23 cellular contexts compared by ENCODE assay signal in genomic region chr5:56361398-56361797, GRCh38.
DNase-seq lines count a peak whose midpoint lies in the region; ATAC-seq, FAIRE-seq and TF ChIP-seq lines count a peak whose summit lies in the region.
"Had no signal": no experiment of that assay in that cellular context is flagged by ENCODE, and none has a peak within 500 bp of the region (broad histone marks: within the 10 kb centered on the region; RNA-seq: fewer than 3 reads in every experiment).

No MANE protein-coding gene starts in this region.

- no peak for TF ChIP-seq CTCF in HepG2 (CRISPR knock-in tag; IDR thresholded peaks at IDR 0.05)
- TF ChIP-seq CTCF in right lobe of liver (IDR thresholded peaks at IDR 0.05), result no peak
- no peak for TF ChIP-seq CTCF in K562 (IDR thresholded peaks at IDR 0.05 in 2 of 3, conservative IDR thresholded peaks at IDR 0.05 in 1 of 3; ENCODE audit: insufficient read depth in 2 of 3, low read depth in 1 of 3, low read length in 3 of 3)
- TF ChIP-seq CTCF in smooth muscle cell (IDR thresholded peaks at IDR 0.05; ENCODE audit: borderline replicate concordance, insufficient read depth, poor library complexity, severe bottlenecking), result no peak

- no peak overlapping the region for H3K4me3 Mint-ChIP-seq in naive thymus-derived CD4-positive, alpha-beta T cell
- H3K4me3 Mint-ChIP-seq: B cell; CD4-positive, alpha-beta memory T cell had no signal

- H3K27ac Mint-ChIP-seq in naive thymus-derived CD4-positive, alpha-beta T cell, result no peak overlapping the region
- H3K27ac Mint-ChIP-seq: B cell; CD4-positive, alpha-beta memory T cell had no signal

- H3K36me3 Mint-ChIP-seq in naive thymus-derived CD4-positive, alpha-beta T cell, result peaks cover 0 to 4% (median 0%) of the 10 kb centered on the region in 5 donors
- H3K36me3 Mint-ChIP-seq: CD4-positive, alpha-beta memory T cell had no signal

- no peaks in the 10 kb centered on the region for H3K79me2 ChIP-seq in HepG2 (ENCODE audit: insufficient read depth, low read length)
- no peaks in the 10 kb centered on the region for H3K79me2 ChIP-seq in K562 (ENCODE audit: control insufficient read depth, insufficient read depth, low read length)
- peaks cover 4% of the 10 kb centered on the region for H3K79me2 ChIP-seq in smooth muscle cell (ENCODE audit: low read depth)

- no peak overlapping the region for H2AFZ ChIP-seq in HepG2 (ENCODE audit: low read length)
- H2AFZ ChIP-seq in K562 (ENCODE audit: low read depth, low read length), result no peak overlapping the region
- H2AFZ ChIP-seq in mesenchymal stem cell (ENCODE audit: low read depth, low read length), result no peak overlapping the region
- H2AFZ ChIP-seq in smooth muscle cell (ENCODE audit: low read depth), result no peak overlapping the region
- H2AFZ ChIP-seq: GM23248 had no signal

- no peaks in the 10 kb centered on the region for H3K27me3 ChIP-seq in HepG2 (ENCODE audit: control insufficient read depth in 1 of 2, insufficient read depth in 2 of 2, low read length in 2 of 2)
- H3K27me3 ChIP-seq in right lobe of liver, result no peaks in the 10 kb centered on the region
- 0 out of 5 replicates have a peak, but pooled peaks cover 0 to 3% of the 10 kb centered on the region in 2 experiments for H3K27me3 ChIP-seq in K562 (ENCODE audit: control insufficient read depth in 2 of 2, insufficient read depth in 2 of 2, low read length in 2 of 2)
- no peaks in the 10 kb centered on the region for H3K27me3 ChIP-seq in mesenchymal stem cell (ENCODE audit: control insufficient read depth in 1 of 2, insufficient read depth in 1 of 2, low read length in 2 of 2)
- H3K27me3 ChIP-seq in smooth muscle cell (ENCODE audit: low read depth), result no peaks in the 10 kb centered on the region
- no peaks in the 10 kb centered on the region for H3K27me3 ChIP-seq in naive thymus-derived CD4-positive, alpha-beta T cell (ENCODE audit: control insufficient read depth in 2 of 2, insufficient read depth in 2 of 2, low read length in 2 of 2)

- intact Hi-C loops in HepG2 (cut with micrococcal nuclease; ENCODE audit: unreplicated experiment), result no loop called here
- intact Hi-C loops in right lobe of liver (cut with DNase I), result no loop called here
- intact Hi-C loops in K562 (cut with micrococcal nuclease), result no loop called here
- intact Hi-C loops in naive thymus-derived CD4-positive, alpha-beta T cell (cut with micrococcal nuclease), result loop anchor here in 1 of 2 donors (5.0 kb wide), 1 partner anchor 34 kb away; no protein-coding TSS in a partner anchor

- 95% methylated on average over 2 of the region's 2 CpGs for WGBS in HepG2 (ENCODE audit: low lambda C conversion rate)
- 100% methylated on average over 2 of the region's 2 CpGs for WGBS in right lobe of liver (ENCODE audit: insufficient coverage, low coverage, low lambda C conversion rate, missing lambda C conversion rate)
- WGBS in K562 (ENCODE audit: insufficient coverage, low coverage, missing lambda C conversion rate), result 3% methylated on average over 2 of the region's 2 CpGs
- 100% methylated on average over 1 of the region's 2 CpGs for WGBS in mesenchymal stem cell
- WGBS in smooth muscle cell (ENCODE audit: low lambda C conversion rate), result 86% methylated on average over 2 of the region's 2 CpGs

- no peak for DNase-seq in HepG2 (ENCODE audit: low spot score)
- DNase-seq in right lobe of liver, result no peak
- DNase-seq in K562 (ENCODE audit: extremely low read depth in 1 of 4, low spot score in 3 of 4), result no peak
- DNase-seq in mesenchymal stem cell, result no peak
- DNase-seq in smooth muscle cell (lab: John Stamatoyannopoulos, UW; ENCODE audit: unreplicated experiment), result no peak
- DNase-seq in NCI-H187 treated with DMSO at 0.1 percent for 48 hours (lab: John Stamatoyannopoulos, UW), result no peak
- no peak for DNase-seq in naive thymus-derived CD4-positive, alpha-beta T cell
- DNase-seq: C1 segment of cervical spinal cord; Calu3; CD4-positive, alpha-beta memory T cell; COR-L47; DMS153; DND-41; GM23248; H7; HCEC 1CT had no signal

- no peaks in the 10 kb centered on the region for H3K79me1 ChIP-seq in mesenchymal stem cell (replicated peaks; ENCODE audit: low read length, poor library complexity, severe bottlenecking)

- no peak overlapping the region for H4K91ac ChIP-seq in mesenchymal stem cell (ENCODE audit: low read length)

- FAIRE-seq in HepG2 (lab: Jason Lieb, UNC), result no peak
- FAIRE-seq in K562 (lab: Jason Lieb, UNC), result no peak
- FAIRE-seq: A204.1, G401.6, GM12892, H1 had no signal

- no peak overlapping the region for H3K4me3 ChIP-seq in HepG2 (replicated peaks in 1 of 3; ENCODE audit: insufficient read depth in 1 of 3, low read depth in 2 of 3, low read length in 3 of 3)
- H3K4me3 ChIP-seq in right lobe of liver, result no peak overlapping the region
- no peak overlapping the region for H3K4me3 ChIP-seq in K562
- no peak overlapping the region for H3K4me3 ChIP-seq in mesenchymal stem cell (ENCODE audit: insufficient read depth in 1 of 2, low read depth in 1 of 2, low read length in 2 of 2)
- no peak overlapping the region for H3K4me3 ChIP-seq in smooth muscle cell
- no peak overlapping the region for H3K4me3 ChIP-seq in naive thymus-derived CD4-positive, alpha-beta T cell (ENCODE audit: low read length)
- H3K4me3 ChIP-seq: GM23248 had no signal

- H3K4me1 ChIP-seq in HepG2 (ENCODE audit: insufficient read depth, low read length) (peaks cover 52% of the 10 kb centered on the region), right lobe of liver (peaks cover 0 to 23% (median 6%) of the 10 kb centered on the region in 4 donors), K562 (replicated peaks in 1 of 2; ENCODE audit: control insufficient read depth in 2 of 2, insufficient read depth in 2 of 2, low read length in 2 of 2) (no peaks in the 10 kb centered on the region), mesenchymal stem cell (ENCODE audit: control insufficient read depth, insufficient read depth, low read depth, low read length) (peaks cover 5% of the 10 kb centered on the region), smooth muscle cell (ENCODE audit: low read depth) (no peaks in the 10 kb centered on the region)
- H3K4me1 ChIP-seq in naive thymus-derived CD4-positive, alpha-beta T cell (ENCODE audit: control insufficient read depth in 2 of 2, insufficient read depth in 2 of 2, low read length in 2 of 2), result no peaks in the 10 kb centered on the region

- H3K9ac ChIP-seq in HepG2 (ENCODE audit: insufficient read depth, low read depth, low read length) (no peak overlapping the region), K562 (ENCODE audit: insufficient read depth in 1 of 2, low read depth in 2 of 2, low read length in 2 of 2) (no peak overlapping the region), mesenchymal stem cell (ENCODE audit: low read length) (no peak overlapping the region), smooth muscle cell (ENCODE audit: low read depth) (no peak overlapping the region)
- H3K9ac ChIP-seq: GM23248 had no signal

- POLR2A ChIA-PET in HepG2 (lab: Yijun Ruan, JAX), result interaction anchor here (0.6 to 0.9 kb wide), 2 partner anchors 8 to 82 kb away, joined by 3 read pairs; no protein-coding TSS in a partner anchor
- POLR2A ChIA-PET in K562 (lab: Yijun Ruan, JAX), result interaction anchor here (0.8 to 1.0 kb wide), 2 partner anchors 9 to 11 kb away, joined by 3 to 4 read pairs; no protein-coding TSS in a partner anchor
- POLR2A ChIA-PET in naive thymus-derived CD4-positive, alpha-beta T cell (lab: Charles Lee), result interaction anchor here (0.6 to 0.9 kb wide), 2 partner anchors 33 to 89 kb away, joined by 3 to 6 read pairs; no protein-coding TSS in a partner anchor

- no peak overlapping the region for H3K4ac ChIP-seq in mesenchymal stem cell (ENCODE audit: low read depth in 1 of 2, low read length in 2 of 2)

- no peak overlapping the region for H2AK5ac ChIP-seq in mesenchymal stem cell (ENCODE audit: low read length, severe bottlenecking)

- H3K4me2 ChIP-seq in HepG2 (ENCODE audit: low read depth, low read length) (no peak overlapping the region), K562 (ENCODE audit: insufficient read depth, low read length) (no peak overlapping the region), mesenchymal stem cell (ENCODE audit: low read length, poor library complexity, severe bottlenecking) (no peak overlapping the region), smooth muscle cell (no peak overlapping the region)

- peaks cover 7% of the 10 kb centered on the region for H3F3A ChIP-seq in smooth muscle cell (ENCODE audit: low read depth)

- H4K20me1 ChIP-seq in HepG2 (ENCODE audit: insufficient read depth, low read length) (no peaks in the 10 kb centered on the region), K562 (replicated peaks; ENCODE audit: control insufficient read depth, insufficient read depth, low read length) (no peaks in the 10 kb centered on the region), smooth muscle cell (ENCODE audit: low read depth) (no peaks in the 10 kb centered on the region)

- H4K8ac ChIP-seq in mesenchymal stem cell (ENCODE audit: low read length), result no peak overlapping the region

- peaks cover 0 to 5% (median 0%) of the 10 kb centered on the region in 11 donors for H3K9me3 Mint-ChIP-seq in naive thymus-derived CD4-positive, alpha-beta T cell

- no peak overlapping the region for H3K23ac ChIP-seq in mesenchymal stem cell (ENCODE audit: low read length in 2 of 2)

- in situ Hi-C loops in HepG2 (cut with HindIII; ENCODE audit: extremely low pct_ligation_motif_present, low pct_unique_long_range_greater_than_20kb), result no loop called here
- in situ Hi-C loops in K562 (cut with MboI), result no loop called here

- TF ChIP-seq EP300 in HepG2 (IDR thresholded peaks at IDR 0.05; ENCODE audit: low read depth in 2 of 2, low read length in 2 of 2), result no peak
- no peak for TF ChIP-seq EP300 in HepG2 (CRISPR knock-in tag; IDR thresholded peaks at IDR 0.05; ENCODE audit: borderline replicate concordance)
- no peak for TF ChIP-seq EP300 in K562 (IDR thresholded peaks at IDR 0.05; ENCODE audit: low read length)

- BruUV-seq in HepG2 (replicated peaks; lab: Mats Ljungman, UMichigan), result no TSS peak
- BruUV-seq in K562 (replicated peaks; lab: Mats Ljungman, UMichigan), result no TSS peak

- H2BK120ac ChIP-seq in mesenchymal stem cell (ENCODE audit: low read depth, low read length), result no peak overlapping the region

- H2BK15ac ChIP-seq in mesenchymal stem cell (ENCODE audit: low read depth, poor library complexity, severe bottlenecking), result no peak overlapping the region

- no peak overlapping the region for H3K14ac ChIP-seq in mesenchymal stem cell (ENCODE audit: low read length in 2 of 2)

- H2BK5ac ChIP-seq in mesenchymal stem cell (ENCODE audit: low read depth, low read length, poor library complexity, severe bottlenecking), result no peak overlapping the region

- H3K36me3 ChIP-seq in HepG2 (replicated peaks in 1 of 2; ENCODE audit: control insufficient read depth in 1 of 2, insufficient read depth in 2 of 2, low read length in 2 of 2) (no peaks in the 10 kb centered on the region), right lobe of liver (no peaks in the 10 kb centered on the region), K562 (ENCODE audit: control insufficient read depth, insufficient read depth, low read length) (no peaks in the 10 kb centered on the region), mesenchymal stem cell (ENCODE audit: control insufficient read depth in 1 of 2, insufficient read depth in 2 of 2, low read depth in 1 of 2, low read length in 2 of 2) (no peaks in the 10 kb centered on the region), smooth muscle cell (ENCODE audit: low read depth) (no peaks in the 10 kb centered on the region)
- H3K36me3 ChIP-seq in naive thymus-derived CD4-positive, alpha-beta T cell (ENCODE audit: control insufficient read depth in 2 of 3, insufficient read depth in 3 of 3, low read length in 3 of 3), result no peaks in the 10 kb centered on the region

- no peak for ATAC-seq in HepG2
- ATAC-seq in right lobe of liver, result no peak
- no peak for ATAC-seq in K562
- ATAC-seq in HG03175 (IDR thresholded peaks at IDR 0.05; ENCODE audit: unreplicated experiment), result no peak
- no peak for ATAC-seq in naive thymus-derived CD4-positive, alpha-beta T cell

- H3K9me1 ChIP-seq in K562 (ENCODE audit: control insufficient read depth, insufficient read depth, low read length), result no peaks in the 10 kb centered on the region

- TF ChIP-seq RAD21 in HepG2 (CRISPR knock-in tag; IDR thresholded peaks at IDR 0.05), result no peak
- no peak for TF ChIP-seq RAD21 in K562 (CRISPR knock-in tag; conservative IDR thresholded peaks at IDR 0.05 in 1 of 2, IDR thresholded peaks at IDR 0.05 in 1 of 2)

- no peak overlapping the region for H3K18ac ChIP-seq in mesenchymal stem cell (ENCODE audit: low read depth in 1 of 2, low read length in 2 of 2)

- CTCF ChIA-PET in HepG2 (lab: Yijun Ruan, JAX; ENCODE audit: low intra/inter-chr PET ratio, low total read pairs) (no interaction called here), K562 (lab: Yijun Ruan, JAX; ENCODE audit: low intra/inter-chr PET ratio) (no interaction called here)
- CTCF ChIA-PET in naive thymus-derived CD4-positive, alpha-beta T cell (lab: Charles Lee), result no interaction called here

- H3K27ac ChIP-seq in HepG2 (ENCODE audit: extremely low read length, insufficient read depth, low read length) (no peak overlapping the region), right lobe of liver (no peak overlapping the region), K562 (ENCODE audit: extremely low read depth, low read depth, low read length) (no peak overlapping the region), mesenchymal stem cell (ENCODE audit: low read length, poor library complexity, severe bottlenecking) (peak overlapping the region; percentile 48), smooth muscle cell (ENCODE audit: low read depth) (peak overlapping the region; percentile 74)
- H3K27ac ChIP-seq in naive thymus-derived CD4-positive, alpha-beta T cell (ENCODE audit: low read depth, low read length), result no peak overlapping the region
- H3K27ac ChIP-seq: 22Rv1, GM23248 had no signal

- H3K4me1 Mint-ChIP-seq in naive thymus-derived CD4-positive, alpha-beta T cell, result peaks cover 0 to 13% (median 8%) of the 10 kb centered on the region in 7 donors

- H3K9me3 ChIP-seq in HepG2 (ENCODE audit: low read length) (no peaks in the 10 kb centered on the region), right lobe of liver (no peaks in the 10 kb centered on the region), K562 (replicated peaks; ENCODE audit: control insufficient read depth, insufficient read depth, low read depth, low read length) (no peaks in the 10 kb centered on the region), mesenchymal stem cell (ENCODE audit: control insufficient read depth, low read length) (no peaks in the 10 kb centered on the region), smooth muscle cell (replicated peaks; ENCODE audit: low read depth) (no peaks in the 10 kb centered on the region)
- H3K9me3 ChIP-seq in naive thymus-derived CD4-positive, alpha-beta T cell (ENCODE audit: control insufficient read depth in 2 of 3, low read length in 3 of 3), result no peaks in the 10 kb centered on the region

- TF ChIP-seq POLR2A in HepG2 (IDR thresholded peaks at IDR 0.05; ENCODE audit: insufficient read depth in 1 of 2, low read depth in 2 of 2, low read length in 2 of 2) (no peak), right lobe of liver (IDR thresholded peaks at IDR 0.05) (no peak), K562 (conservative IDR thresholded peaks at IDR 0.05) (no peak)

- no peaks in the 10 kb centered on the region for H3K27me3 Mint-ChIP-seq in naive thymus-derived CD4-positive, alpha-beta T cell
- H3K27me3 Mint-ChIP-seq: B cell; CD4-positive, alpha-beta memory T cell had no signal

- H2BK12ac ChIP-seq in mesenchymal stem cell (ENCODE audit: low read length in 2 of 2), result no peak overlapping the region

Comparison
In these comparisons a context has a peak if more than half of its experiments do, and no peak if none do; other contexts are left out.
1. H3K27ac ChIP-seq: peak in mesenchymal stem cell (single experiment) and smooth muscle cell (single experiment); none in HepG2 (single experiment), right lobe of liver (0 of 3), K562 (single experiment) and naive thymus-derived CD4-positive, alpha-beta T cell (single experiment).
2. Of the 241 proteins assayed by ChIP-seq in both HepG2 and K562: peak only in HepG2: none; only in K562: none; in both: CEBPB; in neither: 239; mixed calls (peak in some experiments, not most) for 1.